Comparison of ENCODE assay signal across 8 cellular contexts in the genomic region with DNA sequence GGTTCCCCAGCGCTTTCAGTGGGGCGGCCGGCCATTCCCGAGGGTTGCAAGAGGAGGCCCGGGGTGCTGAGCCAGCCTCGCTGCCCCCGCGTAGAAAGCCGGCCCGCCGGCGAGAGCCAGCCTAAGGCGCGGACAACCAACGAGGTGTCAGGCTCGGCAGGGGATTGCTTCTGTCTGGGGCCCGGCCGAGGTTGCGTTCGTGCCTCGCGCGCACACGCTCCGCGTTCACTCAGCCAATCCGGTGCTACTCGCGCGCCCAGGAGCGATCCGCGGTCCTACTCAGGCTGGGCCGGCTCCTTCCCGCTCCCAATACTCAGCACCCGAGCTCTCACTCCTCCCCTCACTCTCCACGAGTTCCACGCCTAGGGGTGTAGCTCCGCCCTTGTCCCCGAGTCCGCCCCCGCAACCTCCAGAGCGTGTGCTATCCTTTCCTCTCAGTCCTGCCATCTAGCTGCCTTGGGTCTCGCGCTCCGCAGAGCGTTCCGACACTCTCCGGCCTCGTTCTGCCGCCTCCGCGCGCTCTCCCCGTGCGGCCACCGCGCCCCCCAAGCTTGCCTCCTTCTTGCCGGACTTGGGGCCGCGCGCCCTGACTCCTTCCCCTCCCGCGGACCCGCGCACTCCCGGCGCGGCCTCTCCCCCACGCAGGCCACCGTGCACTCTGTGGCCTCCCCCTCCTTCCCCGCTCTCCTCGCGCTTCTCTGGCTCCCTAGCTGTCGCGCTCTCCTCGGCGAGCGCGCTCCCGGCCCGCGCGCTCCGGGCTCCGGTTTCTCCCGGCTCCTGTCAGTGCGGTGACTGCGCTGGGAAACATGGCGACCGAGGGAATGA. TPM values are rescaled to one million over a fixed set of nuclear protein-coding genes. Genes with fewer than 3 reads are reported as not detected.
DNase-seq lines count a peak whose midpoint lies in the region; ATAC-seq, FAIRE-seq and TF ChIP-seq lines count a peak whose summit lies in the region.

Gene GPHN (plus strand): TSS at position 426 of the 825 bp plus-strand sequence.

- peaks cover 0 to 33% of the 10 kb centered on the region in 2 donors for H3K27me3 Mint-ChIP-seq in CD8-positive, alpha-beta memory T cell
- H3K27me3 Mint-ChIP-seq in mesothelial cell of epicardium (ENCODE audit: low read depth): peaks cover 18% of the 10 kb centered on the region

- peak within 1 kb of the TSS; percentile 94 to 99 (median 98) for H3K4me3 Mint-ChIP-seq in CD8-positive, alpha-beta memory T cell
- H3K4me3 Mint-ChIP-seq in mesothelial cell of epicardium: peak within 1 kb of the TSS; percentile 91

- no peaks in the 10 kb centered on the region for H3K4me1 ChIP-seq in CD8-positive, alpha-beta memory T cell (ENCODE audit: insufficient read depth, low read length)

- no peaks in the 10 kb centered on the region for H3K9me3 Mint-ChIP-seq in CD8-positive, alpha-beta memory T cell
- H3K9me3 Mint-ChIP-seq in mesothelial cell of epicardium: no peaks in the 10 kb centered on the region

- H3K4me3 ChIP-seq in CD8-positive, alpha-beta memory T cell (ENCODE audit: low read length): peak within 1 kb of the TSS; percentile 78

- POLR2A ChIA-PET in CD8-positive, alpha-beta memory T cell (lab: Charles Lee): interaction anchor here (0.6 to 1.0 kb wide), 2 partner anchors 31 to 1198 kb away, joined by 3 to 5 read pairs; no protein-coding TSS in a partner anchor

- TF ChIP-seq CTCF in mesothelial cell of epicardium (IDR thresholded peaks at IDR 0.05; ENCODE audit: unreplicated experiment): no peak

- peak within 1 kb of the TSS; percentile 76 to 96 (median 91) for H3K27ac Mint-ChIP-seq in CD8-positive, alpha-beta memory T cell
- H3K27ac Mint-ChIP-seq in mesothelial cell of epicardium: peak within 1 kb of the TSS; percentile 96

- peak; percentile 93 for FAIRE-seq in endometrium (lab: Jason Lieb, UNC)

- peaks cover 31 to 45% (median 36%) of the 10 kb centered on the region in 3 donors for H3K4me1 Mint-ChIP-seq in CD8-positive, alpha-beta memory T cell
- H3K4me1 Mint-ChIP-seq in mesothelial cell of epicardium: peaks cover 15% of the 10 kb centered on the region

- CTCF ChIA-PET in CD8-positive, alpha-beta memory T cell (lab: Charles Lee): interaction anchor here (1.1 to 1.9 kb wide), 3 partner anchors 11 to 19 kb away, joined by 3 to 8 read pairs (median 3); no protein-coding TSS in a partner anchor

- no peaks in the 10 kb centered on the region for H3K27me3 ChIP-seq in CD8-positive, alpha-beta memory T cell (ENCODE audit: insufficient read depth, low read length, poor library complexity, severe bottlenecking)

- DNase-seq in CD8-positive, alpha-beta memory T cell: peak; percentile 67 to 82 (median 81)
- DNase-seq in HPDE6-E6E7 (ENCODE audit: extremely low spot score) (peak; percentile 96), NOMO-1 treated with DMSO at 0.1 percent for 48 hours (lab: John Stamatoyannopoulos, UW; ENCODE audit: unreplicated experiment) (peak; percentile 95), mesothelial cell of epicardium (ENCODE audit: low spot score in 2 of 2, unreplicated experiment in 2 of 2) (peak; percentile 80 to 90)
- DNase-seq in activated CD8-positive, alpha-beta memory T cell treated with anti-CD3 and anti-CD28 coated beads, Interleukin-2, amount 50 U/mL, for 4 hours: peak; percentile 85
- DNase-seq in stimulated activated CD8-positive, alpha-beta memory T cell treated with anti-CD3 and anti-CD28 coated beads, Interleukin-15, amount 100 ng/mL, for 48 hours (ENCODE audit: low read depth in 2 of 2): peak; percentile 84 to 89

- peak within 1 kb of the TSS; percentile 52 for H3K27ac ChIP-seq in CD8-positive, alpha-beta memory T cell (ENCODE audit: low read depth, low read length)

- ATAC-seq in GM19463 (IDR thresholded peaks at IDR 0.05; ENCODE audit: unreplicated experiment): peak; percentile 80

- H3K36me3 Mint-ChIP-seq in CD8-positive, alpha-beta memory T cell: peaks cover 0 to 6% (median 1%) of the 10 kb centered on the region in 3 donors
- H3K36me3 Mint-ChIP-seq in mesothelial cell of epicardium: no peaks in the 10 kb centered on the region

- no peaks in the 10 kb centered on the region for H3K9me3 ChIP-seq in CD8-positive, alpha-beta memory T cell (ENCODE audit: low read length)

- no peaks in the 10 kb centered on the region for H3K36me3 ChIP-seq in CD8-positive, alpha-beta memory T cell (ENCODE audit: insufficient read depth, low read length)

RNA-seq across cellular contexts. Expression of gene GPHN, which starts in this region (rescaled TPM):
- 10 to 100 TPM; 12.1 to 14.8 TPM for total RNA-seq in CD8-positive, alpha-beta memory T cell
- 6.3 TPM for polyA plus RNA-seq in CD8-positive, alpha-beta memory T cell
- 28.6 to 32.1 TPM (median 30.7 TPM) in 3 replicates for total RNA-seq in mesothelial cell of epicardium

Comparison
In these comparisons a context has a peak if more than half of its experiments do, and no peak if none do; other contexts are left out.
1. Peak in every context shown above with its lines: DNase-seq, ATAC-seq, H3K4me3 ChIP-seq and H3K27ac ChIP-seq.